Comparison of ENCODE assay signal across 8 cellular contexts in genomic region chr1:40451238-40451585, GRCh38. TPM values are rescaled to one million over a fixed set of nuclear protein-coding genes. Genes with fewer than 3 reads are reported as not detected.
A peak's percentile ranks its signal among the peaks of the same experiment; 100 is the strongest.
DNase-seq lines count a peak whose midpoint lies in the region; ATAC-seq and TF ChIP-seq lines count a peak whose summit lies in the region.

No MANE protein-coding gene starts in this region.

- H3K36me3 Mint-ChIP-seq in activated CD4-positive, alpha-beta T cell treated with anti-CD3 and anti-CD28 coated beads for 36 hours (ENCODE audit: low read depth), result peaks cover 62% of the 10 kb centered on the region

- intact Hi-C loops in activated CD4-positive, alpha-beta T cell treated with anti-CD3 and anti-CD28 coated beads for 36 hours (cut with DNase I, micrococcal nuclease), result loop anchor here (1.0 to 2.0 kb wide), 7 partner anchors 26 to 528 kb away; partner anchors contain the start of genes ZFP69 (in 2 of the 2), CTPS1 (in 1 of the 2), EXO5 (in 1 of the 2) and ZNF684 (in 1 of the 2)

- CTCF ChIA-PET in activated CD4-positive, alpha-beta T cell treated with anti-CD3 and anti-CD28 coated beads for 36 hours (lab: Charles Lee), result interaction anchor here (0.6 to 1.9 kb wide), 3 partner anchors 30 to 135 kb away, joined by 3 to 8 read pairs (median 3); no protein-coding TSS in a partner anchor

- peak overlapping the region; percentile 87 for H3K27ac Mint-ChIP-seq in activated CD4-positive, alpha-beta T cell treated with anti-CD3 and anti-CD28 coated beads for 36 hours

- DNase-seq in activated CD4-positive, alpha-beta T cell treated with anti-CD3 and anti-CD28 coated beads for 36 hours, result no peak
- no peak for DNase-seq in activated CD4-positive, alpha-beta T cell treated with anti-CD3 and anti-CD28 coated beads for 1 hour
- DNase-seq in RWPE2 (ENCODE audit: low spot score), result no peak
- no peak for DNase-seq in epithelial cell of esophagus (ENCODE audit: low read depth)
- DNase-seq in dedifferentiated amniotic fluid mesenchymal stem cell (ENCODE audit: extremely low spot score), result no peak

- POLR2A ChIA-PET in activated CD4-positive, alpha-beta T cell treated with anti-CD3 and anti-CD28 coated beads for 36 hours (lab: Charles Lee), result interaction anchor here (0.7 to 0.8 kb wide), 2 partner anchors 58 to 134 kb away, joined by 4 to 7 read pairs; no protein-coding TSS in a partner anchor

- H3K4me1 Mint-ChIP-seq in activated CD4-positive, alpha-beta T cell treated with anti-CD3 and anti-CD28 coated beads for 36 hours, result peaks cover 32% of the 10 kb centered on the region

- peak overlapping the region; percentile 75 for H3K27ac ChIP-seq in RWPE2 (ENCODE audit: poor library complexity, severe bottlenecking)
- no peak overlapping the region for H3K27ac ChIP-seq in skeletal muscle tissue (ENCODE audit: low read depth, low read length)

- H3K4me3 Mint-ChIP-seq in activated CD4-positive, alpha-beta T cell treated with anti-CD3 and anti-CD28 coated beads for 36 hours, result peak overlapping the region; percentile 71

- TF ChIP-seq CTCF in RWPE2 (IDR thresholded peaks at IDR 0.05; ENCODE audit: poor library complexity, severe bottlenecking), result no peak
- no peak for TF ChIP-seq CTCF in epithelial cell of esophagus (IDR thresholded peaks at IDR 0.05; ENCODE audit: insufficient read depth, low read depth, low read length, missing control alignments)

- peak; percentile 34 for ATAC-seq in activated CD4-positive, alpha-beta T cell treated with anti-CD3 and anti-CD28 coated beads for 36 hours
- no peak for ATAC-seq in RWPE2 (ENCODE audit: low read depth)
- ATAC-seq in GM18861 (IDR thresholded peaks at IDR 0.05; ENCODE audit: unreplicated experiment), result no peak
- no peak for ATAC-seq in GM19023 (IDR thresholded peaks at IDR 0.05; ENCODE audit: unreplicated experiment)

- peaks cover 27% of the 10 kb centered on the region for H3K9me3 Mint-ChIP-seq in activated CD4-positive, alpha-beta T cell treated with anti-CD3 and anti-CD28 coated beads for 36 hours (ENCODE audit: low read depth)

- H3K4me1 ChIP-seq in RWPE2 (ENCODE audit: insufficient read depth, poor library complexity, severe bottlenecking) (peaks cover 3% of the 10 kb centered on the region), skeletal muscle tissue (ENCODE audit: control insufficient read depth in 3 of 3, insufficient read depth in 3 of 3, low read length in 3 of 3) (peaks cover 7 to 16% (median 10%) of the 10 kb centered on the region in 3 donors)

- no peak overlapping the region for H3K9ac ChIP-seq in skeletal muscle tissue (ENCODE audit: low read depth in 1 of 3, low read length in 3 of 3)

- peak overlapping the region; percentile 43 for H3K4me3 ChIP-seq in RWPE2 (ENCODE audit: severe bottlenecking)
- H3K4me3 ChIP-seq in epithelial cell of esophagus (ENCODE audit: low read length), result peak overlapping the region; percentile 53
- H3K4me3 ChIP-seq in skeletal muscle tissue (ENCODE audit: low read length in 3 of 3), result peak overlapping the region in 2 of 3 donors; percentile 43 to 88

- H3K27me3 ChIP-seq in RWPE2 (ENCODE audit: insufficient read depth, poor library complexity, severe bottlenecking) (no peaks in the 10 kb centered on the region), skeletal muscle tissue (ENCODE audit: control insufficient read depth in 3 of 3, insufficient read depth in 3 of 3, low read length in 3 of 3) (no peaks in the 10 kb centered on the region)

- peaks cover 12% of the 10 kb centered on the region for H3K9me3 ChIP-seq in RWPE2 (ENCODE audit: severe bottlenecking)
- H3K9me3 ChIP-seq in skeletal muscle tissue (ENCODE audit: control insufficient read depth in 3 of 3, low read length in 3 of 3), result no peaks in the 10 kb centered on the region

- H3K36me3 ChIP-seq in RWPE2 (ENCODE audit: low read depth) (peaks cover 12% of the 10 kb centered on the region), skeletal muscle tissue (ENCODE audit: control insufficient read depth in 3 of 3, insufficient read depth in 3 of 3, low read length in 3 of 3) (no peaks in the 10 kb centered on the region)

- no peaks in the 10 kb centered on the region for H3K27me3 Mint-ChIP-seq in activated CD4-positive, alpha-beta T cell treated with anti-CD3 and anti-CD28 coated beads for 36 hours

RNA-seq across cellular contexts. Expression of gene ZFP69B, which starts 0.9 kb away (rescaled TPM):
- total RNA-seq in activated CD4-positive, alpha-beta T cell treated with anti-CD3 and anti-CD28 coated beads for 36 hours, result 1 to 10 TPM; 4.6 to 5.3 TPM
- total RNA-seq in skeletal muscle tissue, result under 0.01 TPM

RNA-seq across cellular contexts. Expression of gene ZFP69, which starts 25.9 kb away (rescaled TPM):
- total RNA-seq in activated CD4-positive, alpha-beta T cell treated with anti-CD3 and anti-CD28 coated beads for 36 hours, result 1 to 10 TPM; 4.6 to 5.4 TPM
- total RNA-seq in skeletal muscle tissue, result 3.7 TPM

RNA-seq across cellular contexts. Expression of gene EXO5, which starts 57.4 kb away (rescaled TPM):
- total RNA-seq in activated CD4-positive, alpha-beta T cell treated with anti-CD3 and anti-CD28 coated beads for 36 hours, result 10 to 100 TPM in 1 of 2 experiments, 1 to 10 TPM in 1; 9.5 to 11.9 TPM
- total RNA-seq in skeletal muscle tissue, result 6.3 TPM
